Comparison of ENCODE assay signal across 28 cellular contexts in the genomic region with DNA sequence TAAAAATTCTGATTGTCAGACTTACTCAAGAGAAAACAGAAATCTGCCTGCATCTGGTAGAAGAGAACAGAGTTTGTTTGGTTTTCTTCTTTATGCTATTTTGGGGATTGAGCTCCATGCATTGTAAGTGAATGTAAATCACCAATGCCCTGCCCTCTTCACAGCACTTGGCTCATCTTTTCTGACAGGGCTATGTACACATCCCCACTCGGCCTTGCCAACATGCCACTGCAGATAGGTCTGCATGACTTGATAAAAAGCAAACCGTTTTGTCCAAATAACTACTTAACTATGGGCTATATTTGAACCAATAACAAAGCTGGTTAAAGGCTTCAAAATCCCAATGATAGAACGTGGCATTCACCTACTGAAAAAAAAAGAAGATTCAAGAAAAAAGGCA.
"Had no signal": no experiment of that assay in that cellular context is flagged by ENCODE, and none has a peak within 500 bp of the region (broad histone marks: within the 10 kb centered on the region; RNA-seq: fewer than 3 reads in every experiment).

No MANE protein-coding gene starts in this region.

- H3K4me1 ChIP-seq: adrenal gland, body of pancreas, lower lobe of right lung, parathyroid adenoma, psoas muscle, spleen, transverse colon had no signal

- H3K27me3 ChIP-seq: adrenal gland, body of pancreas, spleen, transverse colon had no signal

- H3K27ac ChIP-seq: adrenal gland, body of pancreas, lower lobe of right lung, parathyroid adenoma, psoas muscle, spleen, transverse colon, WERI-Rb-1 had no signal

- H3K9ac ChIP-seq: parathyroid adenoma had no signal

- H2AFZ ChIP-seq: parathyroid adenoma had no signal

- H3K4me3 ChIP-seq: adrenal gland, body of pancreas, lower lobe of right lung, psoas muscle, spleen, transverse colon had no signal

- DNase-seq: activated CD4-positive, alpha-beta T cell treated with anti-CD3 and anti-CD28 coated beads for 48 hours; activated CD4-positive, alpha-beta T cell treated with anti-CD3 and anti-CD28 coated beads, Interleukin-2, amount 50 U/mL, for 48 hours; activated CD8-positive, alpha-beta memory T cell treated with anti-CD3 and anti-CD28 coated beads for 24 hours; activated effector memory CD4-positive, alpha-beta T cell treated with Interleukin-2 at 50 U/mL for 16 hours; activated naive CD4-positive, alpha-beta T cell treated with Interleukin-2 at 50 U/mL for 16 hours; adrenal gland; aorta; body of pancreas; dermis blood vessel endothelial cell; effector CD4-positive, alpha-beta T cell; head of caudate nucleus; hypothalamus; immature natural killer cell; kidney glomerular epithelial cell; lower lobe of right lung; mesenchymal stem cell; naive thymus-derived CD8-positive, alpha-beta T cell; occipital lobe; psoas muscle; right cardiac atrium; spleen; stimulated activated naive CD4-positive, alpha-beta T cell; T1000; transverse colon; WERI-Rb-1 had no signal

- H3K36me3 ChIP-seq: adrenal gland, lower lobe of right lung, spleen, transverse colon, WERI-Rb-1 had no signal

- H3K9me3 ChIP-seq: adrenal gland, body of pancreas, lower lobe of right lung, psoas muscle, transverse colon had no signal

- H3K79me2 ChIP-seq: parathyroid adenoma had no signal

- ATAC-seq: activated CD4-positive, CD25-positive, alpha-beta regulatory T cell treated with anti-CD3 and anti-CD28 coated beads, Interleukin-2, amount 50 U/mL, for 24 hours; body of pancreas; left lobe of liver; lower lobe of right lung; naive thymus-derived CD8-positive, alpha-beta T cell; psoas muscle; right cardiac atrium had no signal
